6 cellular contexts compared by ENCODE assay signal in the genomic region with DNA sequence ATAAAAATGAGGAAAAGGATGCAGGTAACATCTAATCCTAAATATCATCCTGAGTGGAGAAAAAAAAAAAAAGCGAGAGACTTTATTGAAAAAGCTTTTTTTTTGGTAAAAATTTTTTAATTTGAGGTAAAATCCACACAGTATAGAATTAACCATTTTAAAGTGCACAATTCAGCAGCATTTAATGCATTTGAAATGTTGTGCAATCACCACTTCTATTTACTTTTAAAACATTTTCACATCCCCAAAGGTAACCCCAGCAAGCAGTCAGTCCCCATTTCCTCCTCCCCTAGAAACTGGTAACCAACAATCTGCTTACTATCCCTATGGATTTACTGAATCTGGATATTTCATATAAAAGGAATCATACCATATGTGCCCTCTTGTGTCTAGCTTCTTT.
"Had no signal": no experiment of that assay in that cellular context is flagged by ENCODE, and none has a peak within 500 bp of the region (broad histone marks: within the 10 kb centered on the region; RNA-seq: fewer than 3 reads in every experiment).

No MANE protein-coding gene starts in this region.

- DNase-seq: KBM-7, KG1 had no signal

- ATAC-seq: HepG2 had no signal

- H3K4me2 ChIP-seq: KMS-11 had no signal

- FAIRE-seq: HepG2, HTR-8/SVneo had no signal

- H3K27ac ChIP-seq: HL-60, KMS-11 had no signal

- H3K9ac ChIP-seq: KMS-11 had no signal
